ENCODE assay signal across 19 cellular contexts in the genomic region with DNA sequence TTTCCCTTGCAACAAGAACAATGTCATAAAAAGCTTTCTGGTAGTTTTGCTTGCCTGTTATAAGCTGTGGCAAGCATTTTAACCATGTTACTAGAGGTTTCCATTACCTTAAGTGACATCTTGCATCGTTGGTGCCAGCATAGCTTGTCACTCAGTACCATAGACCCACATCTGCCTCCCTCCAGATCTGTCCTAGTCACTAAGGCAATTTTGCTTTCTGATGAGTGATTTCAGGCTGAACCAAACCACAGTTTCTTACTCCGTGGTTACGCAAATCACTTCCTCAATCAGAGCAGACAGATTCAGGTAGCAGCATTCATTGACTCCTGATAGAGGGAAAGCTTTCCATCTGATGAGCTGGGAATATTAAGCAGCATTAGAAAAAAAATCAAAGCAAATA.
A peak's percentile ranks its signal among the peaks of the same experiment; 100 is the strongest.
DNase-seq lines count a peak whose midpoint lies in the region; ATAC-seq and TF ChIP-seq lines count a peak whose summit lies in the region.
"Had no signal": no experiment of that assay in that cellular context is flagged by ENCODE, and none has a peak within 500 bp of the region (broad histone marks: within the 10 kb centered on the region; RNA-seq: fewer than 3 reads in every experiment).

No MANE protein-coding gene starts in this region.

- H3K9me3 ChIP-seq in esophagus muscularis mucosa, result no peaks in the 10 kb centered on the region
- H3K9me3 ChIP-seq in tibial nerve, result peaks cover 0 to 3% (median 0%) of the 10 kb centered on the region in 4 donors
- H3K9me3 ChIP-seq in suprapubic skin, result no peaks in the 10 kb centered on the region

- 71% methylated on average over 3 of the region's 3 CpGs for WGBS in esophagus muscularis mucosa
- 75 to 84% methylated on average over 3 of the region's 3 CpGs for WGBS in tibial nerve, 2 donors
- 65% methylated on average over 3 of the region's 3 CpGs for WGBS in suprapubic skin

- intact Hi-C loops in esophagus muscularis mucosa (cut with DNase I), result no loop called here

- TF ChIP-seq EP300 in esophagus muscularis mucosa (IDR thresholded peaks at IDR 0.05) (no peak), tibial nerve (IDR thresholded peaks at IDR 0.05) (no peak), suprapubic skin (IDR thresholded peaks at IDR 0.05) (no peak)

- peak; percentile 15 for DNase-seq in NOMO-1 treated with DMSO at 0.1 percent for 48 hours (lab: John Stamatoyannopoulos, UW; ENCODE audit: unreplicated experiment)
- DNase-seq in NOMO-1 (lab: John Stamatoyannopoulos, UW; ENCODE audit: unreplicated experiment in 2 of 2), result no peak
- no peak for DNase-seq in esophagus muscularis mucosa (ENCODE audit: extremely low spot score)
- no peak for DNase-seq in tibial nerve (ENCODE audit: low spot score in 2 of 2)
- no peak for DNase-seq in cortex of kidney (lab: John Stamatoyannopoulos, UW)
- no peak for DNase-seq in suprapubic skin (ENCODE audit: low spot score in 2 of 2)
- DNase-seq: 8988T; activated CD4-positive, alpha-beta T cell treated with anti-CD3 and anti-CD28 coated beads for 1 hour; activated naive CD8-positive, alpha-beta T cell treated with anti-CD3 and anti-CD28 coated beads, Interleukin-2, amount 10 ng/mL, durations not matched to agents 7 days and 5 days; Calu3; left cardiac atrium; NCI-H146; NCI-H82; nephron progenitor cell; stimulated activated CD8-positive, alpha-beta memory T cell treated with anti-CD3 and anti-CD28 coated beads, Interleukin-4, amount 100 ng/mL, for 48 hours; T-helper 9 cell had no signal

- TF ChIP-seq POLR2A in esophagus muscularis mucosa (IDR thresholded peaks at IDR 0.05; ENCODE audit: low read depth), result no peak
- no peak for TF ChIP-seq POLR2A in tibial nerve (IDR thresholded peaks at IDR 0.05)
- no peak for TF ChIP-seq POLR2A in suprapubic skin (IDR thresholded peaks at IDR 0.05)

- H3K4me3 ChIP-seq in esophagus muscularis mucosa (no peak overlapping the region), tibial nerve (no peak overlapping the region), suprapubic skin (no peak overlapping the region)

- H3K27me3 ChIP-seq in esophagus muscularis mucosa (no peaks in the 10 kb centered on the region), tibial nerve (no peaks in the 10 kb centered on the region), suprapubic skin (no peaks in the 10 kb centered on the region)

- TF ChIP-seq CTCF in esophagus muscularis mucosa (IDR thresholded peaks at IDR 0.05) (no peak), tibial nerve (IDR thresholded peaks at IDR 0.05) (no peak), suprapubic skin (IDR thresholded peaks at IDR 0.05) (no peak)

- H3K36me3 ChIP-seq in esophagus muscularis mucosa (no peaks in the 10 kb centered on the region), tibial nerve (no peaks in the 10 kb centered on the region), suprapubic skin (no peaks in the 10 kb centered on the region)

- H3K4me1 ChIP-seq in esophagus muscularis mucosa (no peaks in the 10 kb centered on the region), tibial nerve (no peaks in the 10 kb centered on the region), suprapubic skin (no peaks in the 10 kb centered on the region)

- no peak overlapping the region for H3K27ac ChIP-seq in esophagus muscularis mucosa (replicated peaks in 1 of 4)
- H3K27ac ChIP-seq in tibial nerve, result no peak overlapping the region
- no peak overlapping the region for H3K27ac ChIP-seq in suprapubic skin

- ATAC-seq in HG02588 (IDR thresholded peaks at IDR 0.05; ENCODE audit: unreplicated experiment) (peak; percentile 66), HG03342 (IDR thresholded peaks at IDR 0.05; ENCODE audit: unreplicated experiment) (peak; percentile 82)
- ATAC-seq: left cardiac atrium, SK-N-SH treated with all-trans-retinoic acid at 6 μM for 48 hours had no signal
